10 cellular contexts compared by ENCODE assay signal in genomic region chr2:197097578-197098366, GRCh38.
DNase-seq lines count a peak whose midpoint lies in the region; ATAC-seq and TF ChIP-seq lines count a peak whose summit lies in the region.
"Had no signal": no experiment of that assay in that cellular context is flagged by ENCODE, and none has a peak within 500 bp of the region (broad histone marks: within the 10 kb centered on the region; RNA-seq: fewer than 3 reads in every experiment).

No MANE protein-coding gene starts in this region.

- H2AFZ ChIP-seq in IMR-90 (replicated peaks; ENCODE audit: low read length, poor library complexity), result no peak overlapping the region

- CTCF ChIA-PET in IMR-90 (lab: Yijun Ruan, JAX), result interaction anchor here (0.6 to 1.4 kb wide), 4 partner anchors 10 to 293 kb away, joined by 3 read pairs; no protein-coding TSS in a partner anchor

- DNase-seq in IMR-90 (peak; percentile 95), brain microvascular endothelial cell (peak; percentile 87), kidney tubule cell (ENCODE audit: low spot score) (peak; percentile 13), thoracic aorta (ENCODE audit: low spot score) (no peak), iPS-NIHi7 (ENCODE audit: extremely low spot score) (no peak)
- DNase-seq: kidney, NCI-H82 had no signal

- TF ChIP-seq CTCF in IMR-90 (conservative IDR thresholded peaks at IDR 0.05; ENCODE audit: low read depth, low read length) (no peak), brain microvascular endothelial cell (IDR thresholded peaks at IDR 0.05; ENCODE audit: low read depth, low read length, missing control alignments) (no peak), thoracic aorta (IDR thresholded peaks at IDR 0.05) (no peak)

- H3K18ac ChIP-seq in IMR-90 (ENCODE audit: low read depth, low read length), result 0 out of 2 replicates have a peak overlapping the region, but pooled peaks have one; percentile 41

- H3K4ac ChIP-seq in IMR-90 (ENCODE audit: low read depth, low read length), result 0 out of 2 replicates have a peak overlapping the region, but pooled peaks have one; percentile 11

- H3K56ac ChIP-seq in IMR-90 (ENCODE audit: extremely low read depth, insufficient read depth, low read length), result no peak overlapping the region

- H2BK120ac ChIP-seq in IMR-90 (ENCODE audit: low read depth, low read length), result no peak overlapping the region; the same call in 1 of the 2 replicates

- no peaks in the 10 kb centered on the region for H3K9me3 ChIP-seq in IMR-90 (ENCODE audit: control insufficient read depth, insufficient read depth, low read length)
- no peaks in the 10 kb centered on the region for H3K9me3 ChIP-seq in thoracic aorta
- H3K9me3 ChIP-seq: HAP-1 had no signal

- no peak overlapping the region for H3K9ac ChIP-seq in IMR-90 (ENCODE audit: low read depth, low read length)

- BruUV-seq in IMR-90 (replicated peaks; lab: Mats Ljungman, UMichigan), result no TSS peak

- H4K20me1 ChIP-seq in IMR-90 (ENCODE audit: insufficient read depth, low read length), result no peaks in the 10 kb centered on the region

- TF ChIP-seq POLR2A in IMR-90 (IDR thresholded peaks at IDR 0.05; ENCODE audit: low read depth, low read length), result no peak

- dilution Hi-C loops in IMR-90 (cut with HindIII; ENCODE audit: low sequenced_read_pairs, unreplicated experiment), result no loop called here

- in situ Hi-C loops in IMR-90 (cut with MboI; ENCODE audit: low sequenced_read_pairs), result no loop called here
- in situ Hi-C loops in brain microvascular endothelial cell (cut with HindIII; ENCODE audit: low pct_ligation_motif_present, low sequenced_read_pairs), result no loop called here

- no peaks in the 10 kb centered on the region for H3K36me3 ChIP-seq in IMR-90 (ENCODE audit: control insufficient read depth, insufficient read depth, low read length)
- no peaks in the 10 kb centered on the region for H3K36me3 ChIP-seq in brain microvascular endothelial cell (replicated peaks)
- H3K36me3 ChIP-seq in thoracic aorta, result no peaks in the 10 kb centered on the region
- H3K36me3 ChIP-seq: HAP-1 had no signal

- H4K91ac ChIP-seq in IMR-90 (ENCODE audit: insufficient read depth, low read depth, low read length), result no peak overlapping the region

- H3K27me3 ChIP-seq in IMR-90 (ENCODE audit: control insufficient read depth, insufficient read depth, low read length), result no peaks in the 10 kb centered on the region
- H3K27me3 ChIP-seq in brain microvascular endothelial cell (replicated peaks), result no peaks in the 10 kb centered on the region
- H3K27me3 ChIP-seq in thoracic aorta (replicated peaks; ENCODE audit: insufficient read depth), result no peaks in the 10 kb centered on the region

- no peak overlapping the region for H2BK20ac ChIP-seq in IMR-90 (ENCODE audit: low read depth, low read length)

- TF ChIP-seq RAD21 in IMR-90 (IDR thresholded peaks at IDR 0.05; ENCODE audit: low read length), result no peak

- no peak overlapping the region for H2BK15ac ChIP-seq in IMR-90 (ENCODE audit: low read depth, low read length)

- intact Hi-C loops in IMR-90 (cut with micrococcal nuclease), result no loop called here

- H3K79me1 ChIP-seq in IMR-90 (ENCODE audit: low read depth in 1 of 2, low read length in 2 of 2), result no peaks in the 10 kb centered on the region

- H4K5ac ChIP-seq in IMR-90 (ENCODE audit: low read depth, low read length), result no peak overlapping the region

- no peak overlapping the region for H3K4me3 ChIP-seq in IMR-90 (ENCODE audit: insufficient read depth, low read depth, low read length)
- H3K4me3 ChIP-seq in brain microvascular endothelial cell (ENCODE audit: low read depth, low read length), result no peak overlapping the region
- H3K4me3 ChIP-seq in thoracic aorta, result no peak overlapping the region
- H3K4me3 ChIP-seq: HAP-1 had no signal

- peak overlapping the region; percentile 48; the same call in 1 of the 2 replicates for H3K4me2 ChIP-seq in IMR-90 (ENCODE audit: low read depth, low read length)

- no peak overlapping the region for H2AK5ac ChIP-seq in IMR-90 (ENCODE audit: low read depth, low read length)

- ATAC-seq in IMR-90 (ENCODE audit: low read depth), result peak; percentile 90
- ATAC-seq in thoracic aorta (ENCODE audit: insufficient number of reproducible peaks, low FRiP score, low read depth), result peak; percentile 82
- no peak for ATAC-seq in HG02938 (IDR thresholded peaks at IDR 0.05; ENCODE audit: unreplicated experiment)
- no peak for ATAC-seq in GM18511 (IDR thresholded peaks at IDR 0.05; ENCODE audit: unreplicated experiment)

- H3K27ac ChIP-seq in IMR-90 (ENCODE audit: insufficient read depth, low read length) (no peak overlapping the region), brain microvascular endothelial cell (no peak overlapping the region), thoracic aorta (peak overlapping the region; percentile 21 to 46)

- H2AK9ac ChIP-seq in IMR-90 (replicated peaks; ENCODE audit: low read depth, low read length, poor library complexity), result no peak overlapping the region

- H3K14ac ChIP-seq in IMR-90 (replicated peaks; ENCODE audit: low read depth, low read length), result no peak overlapping the region

- peak overlapping the region; percentile 59 for H2BK5ac ChIP-seq in IMR-90 (ENCODE audit: low read depth, low read length, poor library complexity, severe bottlenecking)

- POLR2A ChIA-PET in IMR-90 (lab: Charles Lee; ENCODE audit: unreplicated experiment), result interaction anchor here (0.6 kb wide), 1 partner anchor 23 kb away, joined by 7 read pairs; no protein-coding TSS in a partner anchor

- H4K8ac ChIP-seq in IMR-90 (ENCODE audit: low read depth in 2 of 2, low read length in 2 of 2), result no peak overlapping the region

- H3K4me1 ChIP-seq in IMR-90 (ENCODE audit: control insufficient read depth, insufficient read depth, low read length), result peaks cover 1% of the 10 kb centered on the region; the same call in 1 of the 2 replicates
- peaks cover 4 to 14% of the 10 kb centered on the region in 2 donors for H3K4me1 ChIP-seq in thoracic aorta (ENCODE audit: control insufficient read depth in 1 of 2, low read depth in 2 of 2)
- H3K4me1 ChIP-seq: HAP-1 had no signal

- H3K9me1 ChIP-seq in IMR-90 (ENCODE audit: insufficient read depth, low read length), result peaks cover 7% of the 10 kb centered on the region

- H3K23ac ChIP-seq in IMR-90 (ENCODE audit: low read depth, low read length), result no peak overlapping the region; the same call in 1 of the 2 replicates

- WGBS in IMR-90 (ENCODE audit: extremely low coverage in 2 of 2, insufficient read length in 1 of 2), 2 experiments, result 8% methylated on average over 2 of the region's 7 CpGs; no CpG with 5 or more reads in 1 of the 2 experiments

TF ChIP-seq in IMR-90, 13 proteins besides CTCF, POLR2A, EP300 and RAD21:
- TF ChIP-seq NFE2L2 (IDR thresholded peaks at IDR 0.05; ENCODE audit: low read depth, low read length), result no peak
- TF ChIP-seq BHLHE40 (IDR thresholded peaks at IDR 0.05; ENCODE audit: low read depth, low read length), result peak; percentile 8; the same call in 1 of the 2 replicates
- TF ChIP-seq RFX5 (IDR thresholded peaks at IDR 0.05; ENCODE audit: low read depth, low read length), result no peak
- TF ChIP-seq, protein P1, sequence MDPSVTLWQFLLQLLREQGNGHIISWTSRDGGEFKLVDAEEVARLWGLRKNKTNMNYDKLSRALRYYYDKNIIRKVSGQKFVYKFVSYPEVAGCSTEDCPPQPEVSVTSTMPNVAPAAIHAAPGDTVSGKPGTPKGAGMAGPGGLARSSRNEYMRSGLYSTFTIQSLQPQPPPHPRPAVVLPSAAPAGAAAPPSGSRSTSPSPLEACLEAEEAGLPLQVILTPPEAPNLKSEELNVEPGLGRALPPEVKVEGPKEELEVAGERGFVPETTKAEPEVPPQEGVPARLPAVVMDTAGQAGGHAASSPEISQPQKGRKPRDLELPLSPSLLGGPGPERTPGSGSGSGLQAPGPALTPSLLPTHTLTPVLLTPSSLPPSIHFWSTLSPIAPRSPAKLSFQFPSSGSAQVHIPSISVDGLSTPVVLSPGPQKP (IDR thresholded peaks at IDR 0.05; ENCODE audit: borderline replicate concordance, low read depth, low read length), result no peak
- TF ChIP-seq, protein P2, sequence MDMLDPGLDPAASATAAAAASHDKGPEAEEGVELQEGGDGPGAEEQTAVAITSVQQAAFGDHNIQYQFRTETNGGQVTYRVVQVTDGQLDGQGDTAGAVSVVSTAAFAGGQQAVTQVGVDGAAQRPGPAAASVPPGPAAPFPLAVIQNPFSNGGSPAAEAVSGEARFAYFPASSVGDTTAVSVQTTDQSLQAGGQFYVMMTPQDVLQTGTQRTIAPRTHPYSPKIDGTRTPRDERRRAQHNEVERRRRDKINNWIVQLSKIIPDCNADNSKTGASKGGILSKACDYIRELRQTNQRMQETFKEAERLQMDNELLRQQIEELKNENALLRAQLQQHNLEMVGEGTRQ (IDR thresholded peaks at IDR 0.05; ENCODE audit: low read depth, low read length), result no peak
- TF ChIP-seq MAZ (IDR thresholded peaks at IDR 0.05; ENCODE audit: borderline replicate concordance, low read depth, low read length), result no peak
- peak; percentile 36; the same call in 1 of the 2 replicates for TF ChIP-seq CEBPB (IDR thresholded peaks at IDR 0.05; ENCODE audit: low read depth, low read length)
- peak; percentile 70 for TF ChIP-seq FOS (IDR thresholded peaks at IDR 0.05; ENCODE audit: low read depth, low read length)
- no peak for TF ChIP-seq SMC3 (IDR thresholded peaks at IDR 0.05; ENCODE audit: low read depth, low read length)
- peak; percentile 80 for TF ChIP-seq RCOR1 (IDR thresholded peaks at IDR 0.05; ENCODE audit: insufficient replicate concordance, low read length)
TF ChIP-seq in IMR-90: peak in this region for 4.

Comparison
In these comparisons a context has a peak if more than half of its experiments do, and no peak if none do; other contexts are left out.
1. ATAC-seq: peak in IMR-90 (single experiment) and thoracic aorta (single experiment); none in HG02938 (single experiment) and GM18511 (single experiment).
2. DNase-seq: peak in IMR-90 (single experiment), brain microvascular endothelial cell (single experiment) and kidney tubule cell (single experiment); none in thoracic aorta (single experiment) and iPS-NIHi7 (single experiment).
3. H3K27ac ChIP-seq: peak in thoracic aorta (2 of 2); none in IMR-90 (single experiment) and brain microvascular endothelial cell (single experiment).